Comparison of ENCODE assay signal across 1 cellular context in genomic region chr15:22844421-22845288, GRCh38.
TF ChIP-seq lines count a peak whose summit lies in the region.

No MANE protein-coding gene starts in this region.

TF ChIP-seq in SK-N-SH, 30 proteins besides CTCF, POLR2A, EP300 and RAD21 (continued from another document):
- no peak for TF ChIP-seq PBX3 (IDR thresholded peaks at IDR 0.05)
- no peak for TF ChIP-seq MEF2A (IDR thresholded peaks at IDR 0.05; ENCODE audit: borderline replicate concordance, low read depth)
